In genomic region chr20:62845818-62846527, GRCh38 we compare ENCODE assay signal across 2 cellular contexts.
TF ChIP-seq lines count a peak whose summit lies in the region.

No MANE protein-coding gene starts in this region.

TF ChIP-seq in HCT116, 20 proteins besides CTCF, POLR2A, EP300 and RAD21:
- TF ChIP-seq, protein P1, sequence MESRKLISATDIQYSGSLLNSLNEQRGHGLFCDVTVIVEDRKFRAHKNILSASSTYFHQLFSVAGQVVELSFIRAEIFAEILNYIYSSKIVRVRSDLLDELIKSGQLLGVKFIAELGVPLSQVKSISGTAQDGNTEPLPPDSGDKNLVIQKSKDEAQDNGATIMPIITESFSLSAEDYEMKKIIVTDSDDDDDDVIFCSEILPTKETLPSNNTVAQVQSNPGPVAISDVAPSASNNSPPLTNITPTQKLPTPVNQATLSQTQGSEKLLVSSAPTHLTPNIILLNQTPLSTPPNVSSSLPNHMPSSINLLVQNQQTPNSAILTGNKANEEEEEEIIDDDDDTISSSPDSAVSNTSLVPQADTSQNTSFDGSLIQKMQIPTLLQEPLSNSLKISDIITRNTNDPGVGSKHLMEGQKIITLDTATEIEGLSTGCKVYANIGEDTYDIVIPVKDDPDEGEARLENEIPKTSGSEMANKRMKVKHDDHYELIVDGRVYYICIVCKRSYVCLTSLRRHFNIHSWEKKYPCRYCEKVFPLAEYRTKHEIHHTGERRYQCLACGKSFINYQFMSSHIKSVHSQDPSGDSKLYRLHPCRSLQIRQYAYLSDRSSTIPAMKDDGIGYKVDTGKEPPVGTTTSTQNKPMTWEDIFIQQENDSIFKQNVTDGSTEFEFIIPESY (IDR thresholded peaks at IDR 0.05; ENCODE audit: extremely low read depth, insufficient replicate concordance, low read length): no peak

TF ChIP-seq in WTC11, 78 proteins besides CTCF, POLR2A, EP300 and RAD21:
- TF ChIP-seq ARID4B (CRISPR knock-in tag; IDR thresholded peaks at IDR 0.05; ENCODE audit: borderline replicate concordance): no peak
- TF ChIP-seq USF1 (CRISPR knock-in tag; IDR thresholded peaks at IDR 0.05): no peak
- TF ChIP-seq NFYB (CRISPR knock-in tag; conservative IDR thresholded peaks at IDR 0.05; ENCODE audit: low read depth): no peak
- TF ChIP-seq, protein P2, sequence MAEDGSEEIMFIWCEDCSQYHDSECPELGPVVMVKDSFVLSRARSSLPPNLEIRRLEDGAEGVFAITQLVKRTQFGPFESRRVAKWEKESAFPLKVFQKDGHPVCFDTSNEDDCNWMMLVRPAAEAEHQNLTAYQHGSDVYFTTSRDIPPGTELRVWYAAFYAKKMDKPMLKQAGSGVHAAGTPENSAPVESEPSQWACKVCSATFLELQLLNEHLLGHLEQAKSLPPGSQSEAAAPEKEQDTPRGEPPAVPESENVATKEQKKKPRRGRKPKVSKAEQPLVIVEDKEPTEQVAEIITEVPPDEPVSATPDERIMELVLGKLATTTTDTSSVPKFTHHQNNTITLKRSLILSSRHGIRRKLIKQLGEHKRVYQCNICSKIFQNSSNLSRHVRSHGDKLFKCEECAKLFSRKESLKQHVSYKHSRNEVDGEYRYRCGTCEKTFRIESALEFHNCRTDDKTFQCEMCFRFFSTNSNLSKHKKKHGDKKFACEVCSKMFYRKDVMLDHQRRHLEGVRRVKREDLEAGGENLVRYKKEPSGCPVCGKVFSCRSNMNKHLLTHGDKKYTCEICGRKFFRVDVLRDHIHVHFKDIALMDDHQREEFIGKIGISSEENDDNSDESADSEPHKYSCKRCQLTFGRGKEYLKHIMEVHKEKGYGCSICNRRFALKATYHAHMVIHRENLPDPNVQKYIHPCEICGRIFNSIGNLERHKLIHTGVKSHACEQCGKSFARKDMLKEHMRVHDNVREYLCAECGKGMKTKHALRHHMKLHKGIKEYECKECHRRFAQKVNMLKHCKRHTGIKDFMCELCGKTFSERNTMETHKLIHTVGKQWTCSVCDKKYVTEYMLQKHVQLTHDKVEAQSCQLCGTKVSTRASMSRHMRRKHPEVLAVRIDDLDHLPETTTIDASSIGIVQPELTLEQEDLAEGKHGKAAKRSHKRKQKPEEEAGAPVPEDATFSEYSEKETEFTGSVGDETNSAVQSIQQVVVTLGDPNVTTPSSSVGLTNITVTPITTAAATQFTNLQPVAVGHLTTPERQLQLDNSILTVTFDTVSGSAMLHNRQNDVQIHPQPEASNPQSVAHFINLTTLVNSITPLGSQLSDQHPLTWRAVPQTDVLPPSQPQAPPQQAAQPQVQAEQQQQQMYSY (CRISPR knock-in tag; IDR thresholded peaks at IDR 0.05): no peak
- TF ChIP-seq, protein P3, sequence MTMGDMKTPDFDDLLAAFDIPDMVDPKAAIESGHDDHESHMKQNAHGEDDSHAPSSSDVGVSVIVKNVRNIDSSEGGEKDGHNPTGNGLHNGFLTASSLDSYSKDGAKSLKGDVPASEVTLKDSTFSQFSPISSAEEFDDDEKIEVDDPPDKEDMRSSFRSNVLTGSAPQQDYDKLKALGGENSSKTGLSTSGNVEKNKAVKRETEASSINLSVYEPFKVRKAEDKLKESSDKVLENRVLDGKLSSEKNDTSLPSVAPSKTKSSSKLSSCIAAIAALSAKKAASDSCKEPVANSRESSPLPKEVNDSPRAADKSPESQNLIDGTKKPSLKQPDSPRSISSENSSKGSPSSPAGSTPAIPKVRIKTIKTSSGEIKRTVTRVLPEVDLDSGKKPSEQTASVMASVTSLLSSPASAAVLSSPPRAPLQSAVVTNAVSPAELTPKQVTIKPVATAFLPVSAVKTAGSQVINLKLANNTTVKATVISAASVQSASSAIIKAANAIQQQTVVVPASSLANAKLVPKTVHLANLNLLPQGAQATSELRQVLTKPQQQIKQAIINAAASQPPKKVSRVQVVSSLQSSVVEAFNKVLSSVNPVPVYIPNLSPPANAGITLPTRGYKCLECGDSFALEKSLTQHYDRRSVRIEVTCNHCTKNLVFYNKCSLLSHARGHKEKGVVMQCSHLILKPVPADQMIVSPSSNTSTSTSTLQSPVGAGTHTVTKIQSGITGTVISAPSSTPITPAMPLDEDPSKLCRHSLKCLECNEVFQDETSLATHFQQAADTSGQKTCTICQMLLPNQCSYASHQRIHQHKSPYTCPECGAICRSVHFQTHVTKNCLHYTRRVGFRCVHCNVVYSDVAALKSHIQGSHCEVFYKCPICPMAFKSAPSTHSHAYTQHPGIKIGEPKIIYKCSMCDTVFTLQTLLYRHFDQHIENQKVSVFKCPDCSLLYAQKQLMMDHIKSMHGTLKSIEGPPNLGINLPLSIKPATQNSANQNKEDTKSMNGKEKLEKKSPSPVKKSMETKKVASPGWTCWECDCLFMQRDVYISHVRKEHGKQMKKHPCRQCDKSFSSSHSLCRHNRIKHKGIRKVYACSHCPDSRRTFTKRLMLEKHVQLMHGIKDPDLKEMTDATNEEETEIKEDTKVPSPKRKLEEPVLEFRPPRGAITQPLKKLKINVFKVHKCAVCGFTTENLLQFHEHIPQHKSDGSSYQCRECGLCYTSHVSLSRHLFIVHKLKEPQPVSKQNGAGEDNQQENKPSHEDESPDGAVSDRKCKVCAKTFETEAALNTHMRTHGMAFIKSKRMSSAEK (CRISPR knock-in tag; IDR thresholded peaks at IDR 0.05; ENCODE audit: borderline replicate concordance): no peak
- TF ChIP-seq MYBL2 (CRISPR knock-in tag; IDR thresholded peaks at IDR 0.05): no peak
- no peak for TF ChIP-seq AR (CRISPR knock-in tag; IDR thresholded peaks at IDR 0.05)
- no peak for TF ChIP-seq ZNF121 (CRISPR knock-in tag; IDR thresholded peaks at IDR 0.05)
- TF ChIP-seq KAT7 (CRISPR knock-in tag; IDR thresholded peaks at IDR 0.05; ENCODE audit: borderline replicate concordance): no peak
- no peak for TF ChIP-seq ELF4 (CRISPR knock-in tag; IDR thresholded peaks at IDR 0.05; ENCODE audit: low read depth)
- no peak for TF ChIP-seq E2F5 (CRISPR knock-in tag; IDR thresholded peaks at IDR 0.05)
- no peak for TF ChIP-seq RORB (CRISPR knock-in tag; IDR thresholded peaks at IDR 0.05)
- no peak for TF ChIP-seq NR3C1 (CRISPR knock-in tag; conservative IDR thresholded peaks at IDR 0.05; ENCODE audit: low read depth)
- TF ChIP-seq CREM (CRISPR knock-in tag; IDR thresholded peaks at IDR 0.05): no peak
- TF ChIP-seq JAZF1 (CRISPR knock-in tag; IDR thresholded peaks at IDR 0.05): no peak
- TF ChIP-seq SMAD4 (CRISPR knock-in tag; IDR thresholded peaks at IDR 0.05): no peak
